In the genomic region with DNA sequence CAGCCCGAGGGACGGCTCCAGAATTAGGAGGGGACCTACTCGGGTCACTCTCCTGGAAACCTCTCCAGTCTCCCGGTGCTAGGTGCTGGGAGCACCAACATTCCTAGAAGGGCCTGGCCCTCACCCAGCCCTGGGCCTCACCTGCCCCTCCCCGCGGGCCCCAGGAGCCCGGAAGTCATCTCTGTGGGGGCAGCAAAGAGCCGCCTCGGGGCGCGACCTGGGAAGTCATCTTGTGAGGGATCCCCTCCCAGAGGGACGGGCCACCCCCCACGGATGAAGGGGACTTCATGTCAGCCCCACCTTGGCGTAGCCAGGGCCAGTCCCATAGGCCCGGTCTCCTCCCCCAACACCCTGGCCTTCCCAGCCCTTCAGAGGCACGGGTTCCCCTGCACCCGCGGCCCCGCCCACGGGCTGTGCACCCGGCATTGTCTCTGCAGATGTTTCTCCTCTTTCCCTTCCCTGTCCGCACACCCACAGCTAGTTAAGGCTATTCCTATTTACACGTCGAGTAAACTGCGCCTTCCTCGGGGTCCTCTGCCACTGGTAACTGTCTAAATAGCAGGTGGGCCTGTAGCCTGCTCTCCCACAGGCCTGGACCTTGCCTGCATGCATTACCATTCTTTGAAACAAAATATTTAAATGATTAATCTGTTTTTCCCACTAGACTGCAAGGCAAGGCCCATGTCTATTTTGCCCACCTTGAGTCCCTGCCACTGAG, we compare ENCODE assay signal across 8 cellular contexts. TPM values are rescaled to one million over a fixed set of nuclear protein-coding genes. Genes with fewer than 3 reads are reported as not detected.
DNase-seq lines count a peak whose midpoint lies in the region; ATAC-seq and TF ChIP-seq lines count a peak whose summit lies in the region.

No MANE protein-coding gene starts in this region.

- POLR2A ChIA-PET in Panc1 (lab: Charles Lee) = interaction anchor here (0.6 kb wide), 1 partner anchor 521 kb away, joined by 4 read pairs; no protein-coding TSS in a partner anchor

- H3K4me3 ChIP-seq in BLaER1 (peak overlapping the region; percentile 98), Panc1 (ENCODE audit: low read depth in 2 of 2, low read length in 2 of 2) (peak overlapping the region; percentile 65 to 70), skeletal muscle cell (ENCODE audit: low read depth, low read length) (peak overlapping the region; percentile 78)

- DNase-seq in Panc1 (ENCODE audit: low read depth, low spot score) (no peak), hepatic stellate cell (ENCODE audit: low spot score) (peak; percentile 38), skeletal muscle cell (ENCODE audit: low read depth) (no peak), occipital lobe (lab: John Stamatoyannopoulos, UW) (no peak)
- peak; percentile 68 for DNase-seq in activated naive CD8-positive, alpha-beta T cell treated with anti-CD3 and anti-CD28 coated beads, Interleukin-2, amount 50 U/mL, for 24 hours

- peak overlapping the region; percentile 93 for H3K27ac ChIP-seq in BLaER1
- peak overlapping the region; percentile 55 for H3K27ac ChIP-seq in Panc1 (ENCODE audit: low read length)

- no peaks in the 10 kb centered on the region for H3K9me3 ChIP-seq in BLaER1
- no peaks in the 10 kb centered on the region for H3K9me3 ChIP-seq in Panc1 (ENCODE audit: control insufficient read depth, insufficient read depth, low read depth, low read length)

- CTCF ChIA-PET in Panc1 (lab: Charles Lee) = no interaction called here

- peak overlapping the region; percentile 93 for H3K27ac Mint-ChIP-seq in activated naive CD8-positive, alpha-beta T cell treated with anti-CD3 and anti-CD28 coated beads, Interleukin-2, amount 50 U/mL, for 24 hours

- peak overlapping the region; percentile 85 for H3K4me3 Mint-ChIP-seq in activated naive CD8-positive, alpha-beta T cell treated with anti-CD3 and anti-CD28 coated beads, Interleukin-2, amount 50 U/mL, for 24 hours

- H3K27me3 Mint-ChIP-seq in activated naive CD8-positive, alpha-beta T cell treated with anti-CD3 and anti-CD28 coated beads, Interleukin-2, amount 50 U/mL, for 24 hours = no peaks in the 10 kb centered on the region

- BruUV-seq in Panc1 (replicated peaks; lab: Mats Ljungman, UMichigan) = no TSS peak

- peaks cover 26% of the 10 kb centered on the region for H4K20me1 ChIP-seq in BLaER1

- H3K4me2 ChIP-seq in BLaER1 = peak overlapping the region; percentile 91

- intact Hi-C loops in Panc1 (cut with micrococcal nuclease; ENCODE audit: unreplicated experiment) = no loop called here

- peak overlapping the region; percentile 92 for H3K9ac ChIP-seq in BLaER1

- peaks cover 2% of the 10 kb centered on the region for H3K36me3 Mint-ChIP-seq in activated naive CD8-positive, alpha-beta T cell treated with anti-CD3 and anti-CD28 coated beads, Interleukin-2, amount 50 U/mL, for 24 hours (ENCODE audit: low read depth)

- peaks cover 65% of the 10 kb centered on the region for H3K4me1 Mint-ChIP-seq in activated naive CD8-positive, alpha-beta T cell treated with anti-CD3 and anti-CD28 coated beads, Interleukin-2, amount 50 U/mL, for 24 hours

- H3K4me1 ChIP-seq in BLaER1 (peaks cover 80% of the 10 kb centered on the region), Panc1 (ENCODE audit: control insufficient read depth, insufficient read depth, low read length) (peaks cover 7% of the 10 kb centered on the region)

- H3K27me3 ChIP-seq in BLaER1 (no peaks in the 10 kb centered on the region), Panc1 (ENCODE audit: control insufficient read depth, insufficient read depth, low read length) (no peaks in the 10 kb centered on the region)

- TF ChIP-seq CTCF in Panc1 (IDR thresholded peaks at IDR 0.05) = no peak

- in situ Hi-C loops in Panc1 (cut with HindIII; ENCODE audit: low pct_unique_long_range_greater_than_20kb, low sequenced_read_pairs) = no loop called here

- H3K36me3 ChIP-seq in BLaER1 (peaks cover 7% of the 10 kb centered on the region), Panc1 (ENCODE audit: control insufficient read depth, insufficient read depth, low read length) (no peaks in the 10 kb centered on the region)

- ATAC-seq in GM18909 (IDR thresholded peaks at IDR 0.05; ENCODE audit: poor library complexity, unreplicated experiment) = peak; percentile 51
- ATAC-seq in HG03097 (IDR thresholded peaks at IDR 0.05; ENCODE audit: low FRiP score, unreplicated experiment) = peak; percentile 26
- ATAC-seq in Panc1 = peak; percentile 43
- peak; percentile 27 for ATAC-seq in activated naive CD8-positive, alpha-beta T cell treated with anti-CD3 and anti-CD28 coated beads, Interleukin-2, amount 50 U/mL, for 24 hours

- no peaks in the 10 kb centered on the region for H3K9me3 Mint-ChIP-seq in activated naive CD8-positive, alpha-beta T cell treated with anti-CD3 and anti-CD28 coated beads, Interleukin-2, amount 50 U/mL, for 24 hours

RNA-seq across cellular contexts. Expression of gene RNASET2, which starts 0.9 kb away (rescaled TPM):
- 9.7 TPM for total RNA-seq in Panc1 (2021; ENCODE audit: unreplicated experiment)
- polyA plus RNA-seq in Panc1 (2012; ENCODE audit: insufficient read length) = 13.5 TPM
- total RNA-seq in occipital lobe = 20.9 TPM

RNA-seq across cellular contexts. Expression of gene CEP43, which starts 42.0 kb away (rescaled TPM):
- total RNA-seq in Panc1 (2021; ENCODE audit: unreplicated experiment) (35.4 TPM), occipital lobe (32.3 TPM)
- 15.2 TPM for polyA plus RNA-seq in Panc1 (2012; ENCODE audit: insufficient read length)

Comparison
In these comparisons a context has a peak if more than half of its experiments do, and no peak if none do; other contexts are left out.
1. DNase-seq: peak in activated naive CD8-positive, alpha-beta T cell treated with anti-CD3 and anti-CD28 coated beads, Interleukin-2, amount 50 U/mL, for 24 hours (single experiment) and hepatic stellate cell (single experiment); none in Panc1 (single experiment), skeletal muscle cell (single experiment) and occipital lobe (single experiment).
2. Peak in every context shown above with its lines, with median percentiles within 50 percentile points of each other: H3K4me3 ChIP-seq and ATAC-seq.